Comparison of ENCODE assay signal across 1 cellular context in the genomic region with DNA sequence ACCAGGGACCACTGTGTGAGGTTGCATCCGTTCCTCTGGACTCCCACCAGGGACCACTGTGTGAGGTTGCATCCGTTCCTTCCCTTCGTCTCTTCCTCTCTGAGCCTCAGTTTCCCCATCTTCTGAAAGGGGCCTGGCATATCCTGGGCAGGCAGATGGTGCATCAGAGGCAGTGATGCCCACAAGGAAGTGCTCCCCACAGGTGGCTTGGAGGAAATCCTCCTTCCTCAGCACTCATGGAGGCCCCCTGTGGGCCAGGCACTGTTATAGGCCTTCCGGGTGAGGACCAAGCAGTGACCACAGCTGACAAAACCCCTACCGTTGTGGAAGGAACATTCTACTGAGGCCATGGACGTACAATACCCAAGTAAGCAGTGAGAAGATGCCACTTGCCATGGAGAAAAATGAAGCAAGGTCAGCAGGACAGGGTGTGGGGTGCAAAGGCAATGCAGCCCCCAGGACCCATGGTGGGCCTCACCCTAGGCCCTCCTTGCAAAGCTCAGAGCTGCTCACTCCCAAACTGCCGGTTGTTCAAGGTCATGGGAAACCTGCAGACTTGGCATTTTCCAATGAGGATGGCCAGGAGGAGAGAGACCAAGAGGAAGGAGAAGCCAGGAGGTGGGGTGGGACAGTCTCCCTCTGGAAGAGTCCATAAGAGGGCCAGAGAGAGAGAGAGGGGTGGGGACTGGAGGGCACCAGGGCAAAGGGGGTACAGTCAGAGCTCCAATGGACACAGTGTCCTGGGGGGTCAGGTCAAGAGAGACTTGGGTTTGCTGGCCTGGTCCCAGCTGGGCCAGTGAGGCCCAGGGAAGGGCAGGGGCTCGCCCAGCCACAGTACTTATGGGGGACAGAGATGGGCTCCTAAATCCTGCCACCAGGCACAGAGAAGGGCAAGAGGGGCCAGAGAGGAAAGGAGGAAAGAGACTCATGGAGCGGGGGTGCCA.
A peak's percentile ranks its signal among the peaks of the same experiment; 100 is the strongest.
TF ChIP-seq lines count a peak whose summit lies in the region.

No MANE protein-coding gene starts in this region.

TF ChIP-seq in HepG2, 621 proteins besides CTCF, POLR2A, EP300 and RAD21 (continues in another document):
- TF ChIP-seq ZNF263 (CRISPR knock-in tag; IDR thresholded peaks at IDR 0.05) (peak; percentile 100), ZNF543 (CRISPR knock-in tag; IDR thresholded peaks at IDR 0.05) (no peak; the same call in 1 of the 2 replicates), ZNF615 (CRISPR knock-in tag; IDR thresholded peaks at IDR 0.05; ENCODE audit: borderline replicate concordance) (no peak), ZNF768 (CRISPR knock-in tag; IDR thresholded peaks at IDR 0.05) (no peak), BORCS8-MEF2B (CRISPR knock-in tag; IDR thresholded peaks at IDR 0.05) (0 out of 2 replicates have a peak, but pooled peaks have one; percentile 53), TBX2 (CRISPR knock-in tag; IDR thresholded peaks at IDR 0.05; ENCODE audit: borderline replicate concordance) (peak; percentile 44; the same call in 1 of the 2 replicates), MED1 (CRISPR knock-in tag; IDR thresholded peaks at IDR 0.05) (peak; percentile 43; the same call in 1 of the 2 replicates), THAP11 (CRISPR knock-in tag; IDR thresholded peaks at IDR 0.05) (no peak), SRY (CRISPR knock-in tag; IDR thresholded peaks at IDR 0.05) (peak; percentile 2; the same call in 1 of the 2 replicates), SOX5 (CRISPR knock-in tag; IDR thresholded peaks at IDR 0.05; ENCODE audit: borderline replicate concordance) (peak; percentile 7), KDM6A (CRISPR knock-in tag; IDR thresholded peaks at IDR 0.05; ENCODE audit: low read depth) (no peak), ZNF101 (CRISPR knock-in tag; IDR thresholded peaks at IDR 0.05; ENCODE audit: borderline replicate concordance, low read depth) (no peak), ZNF121 (CRISPR knock-in tag; IDR thresholded peaks at IDR 0.05) (0 out of 2 replicates have a peak, but pooled peaks have one; percentile 10), GATAD2A (CRISPR knock-in tag; IDR thresholded peaks at IDR 0.05) (no peak), ZNF331 (CRISPR knock-in tag; IDR thresholded peaks at IDR 0.05) (peak; percentile 28; the same call in 1 of the 2 replicates), NFYB (CRISPR knock-in tag; IDR thresholded peaks at IDR 0.05) (no peak), PHF20 (CRISPR knock-in tag; IDR thresholded peaks at IDR 0.05) (no peak)
- TF ChIP-seq, protein P1, sequence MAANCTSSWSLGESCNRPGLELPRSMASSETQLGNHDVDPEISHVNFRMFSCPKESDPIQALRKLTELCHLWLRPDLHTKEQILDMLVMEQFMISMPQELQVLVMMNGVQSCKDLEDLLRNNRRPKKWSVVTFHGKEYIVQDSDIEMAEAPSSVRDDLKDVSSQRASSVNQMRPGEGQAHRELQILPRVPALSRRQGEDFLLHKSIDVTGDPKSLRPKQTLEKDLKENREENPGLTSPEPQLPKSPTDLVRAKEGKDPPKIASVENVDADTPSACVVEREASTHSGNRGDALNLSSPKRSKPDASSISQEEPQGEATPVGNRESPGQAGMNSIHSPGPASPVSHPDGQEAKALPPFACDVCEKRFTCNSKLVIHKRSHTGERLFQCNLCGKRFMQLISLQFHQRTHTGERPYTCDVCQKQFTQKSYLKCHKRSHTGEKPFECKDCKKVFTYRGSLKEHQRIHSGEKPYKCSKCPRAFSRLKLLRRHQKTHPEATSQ (CRISPR knock-in tag; IDR thresholded peaks at IDR 0.05; ENCODE audit: borderline replicate concordance), result 0 out of 2 replicates have a peak, but pooled peaks have one; percentile 27
- TF ChIP-seq, protein P2, sequence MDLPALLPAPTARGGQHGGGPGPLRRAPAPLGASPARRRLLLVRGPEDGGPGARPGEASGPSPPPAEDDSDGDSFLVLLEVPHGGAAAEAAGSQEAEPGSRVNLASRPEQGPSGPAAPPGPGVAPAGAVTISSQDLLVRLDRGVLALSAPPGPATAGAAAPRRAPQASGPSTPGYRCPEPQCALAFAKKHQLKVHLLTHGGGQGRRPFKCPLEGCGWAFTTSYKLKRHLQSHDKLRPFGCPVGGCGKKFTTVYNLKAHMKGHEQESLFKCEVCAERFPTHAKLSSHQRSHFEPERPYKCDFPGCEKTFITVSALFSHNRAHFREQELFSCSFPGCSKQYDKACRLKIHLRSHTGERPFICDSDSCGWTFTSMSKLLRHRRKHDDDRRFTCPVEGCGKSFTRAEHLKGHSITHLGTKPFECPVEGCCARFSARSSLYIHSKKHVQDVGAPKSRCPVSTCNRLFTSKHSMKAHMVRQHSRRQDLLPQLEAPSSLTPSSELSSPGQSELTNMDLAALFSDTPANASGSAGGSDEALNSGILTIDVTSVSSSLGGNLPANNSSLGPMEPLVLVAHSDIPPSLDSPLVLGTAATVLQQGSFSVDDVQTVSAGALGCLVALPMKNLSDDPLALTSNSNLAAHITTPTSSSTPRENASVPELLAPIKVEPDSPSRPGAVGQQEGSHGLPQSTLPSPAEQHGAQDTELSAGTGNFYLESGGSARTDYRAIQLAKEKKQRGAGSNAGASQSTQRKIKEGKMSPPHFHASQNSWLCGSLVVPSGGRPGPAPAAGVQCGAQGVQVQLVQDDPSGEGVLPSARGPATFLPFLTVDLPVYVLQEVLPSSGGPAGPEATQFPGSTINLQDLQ (CRISPR knock-in tag; IDR thresholded peaks at IDR 0.05), result no peak
- TF ChIP-seq, protein P3, sequence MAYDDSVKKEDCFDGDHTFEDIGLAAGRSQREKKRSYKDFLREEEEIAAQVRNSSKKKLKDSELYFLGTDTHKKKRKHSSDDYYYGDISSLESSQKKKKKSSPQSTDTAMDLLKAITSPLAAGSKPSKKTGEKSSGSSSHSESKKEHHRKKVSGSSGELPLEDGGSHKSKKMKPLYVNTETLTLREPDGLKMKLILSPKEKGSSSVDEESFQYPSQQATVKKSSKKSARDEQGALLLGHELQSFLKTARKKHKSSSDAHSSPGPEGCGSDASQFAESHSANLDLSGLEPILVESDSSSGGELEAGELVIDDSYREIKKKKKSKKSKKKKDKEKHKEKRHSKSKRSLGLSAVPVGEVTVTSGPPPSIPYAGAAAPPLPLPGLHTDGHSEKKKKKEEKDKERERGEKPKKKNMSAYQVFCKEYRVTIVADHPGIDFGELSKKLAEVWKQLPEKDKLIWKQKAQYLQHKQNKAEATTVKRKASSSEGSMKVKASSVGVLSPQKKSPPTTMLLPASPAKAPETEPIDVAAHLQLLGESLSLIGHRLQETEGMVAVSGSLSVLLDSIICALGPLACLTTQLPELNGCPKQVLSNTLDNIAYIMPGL (CRISPR knock-in tag; IDR thresholded peaks at IDR 0.05; ENCODE audit: borderline replicate concordance in 1 of 2, low read depth in 1 of 2), result peak; percentile 21 to 65; a peak in 3 of 4 replicates
- TF ChIP-seq, protein P4, sequence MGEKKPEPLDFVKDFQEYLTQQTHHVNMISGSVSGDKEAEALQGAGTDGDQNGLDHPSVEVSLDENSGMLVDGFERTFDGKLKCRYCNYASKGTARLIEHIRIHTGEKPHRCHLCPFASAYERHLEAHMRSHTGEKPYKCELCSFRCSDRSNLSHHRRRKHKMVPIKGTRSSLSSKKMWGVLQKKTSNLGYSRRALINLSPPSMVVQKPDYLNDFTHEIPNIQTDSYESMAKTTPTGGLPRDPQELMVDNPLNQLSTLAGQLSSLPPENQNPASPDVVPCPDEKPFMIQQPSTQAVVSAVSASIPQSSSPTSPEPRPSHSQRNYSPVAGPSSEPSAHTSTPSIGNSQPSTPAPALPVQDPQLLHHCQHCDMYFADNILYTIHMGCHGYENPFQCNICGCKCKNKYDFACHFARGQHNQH (CRISPR knock-in tag; IDR thresholded peaks at IDR 0.05), result 0 out of 2 replicates have a peak, but pooled peaks have one; percentile 38
- TF ChIP-seq, protein P5, sequence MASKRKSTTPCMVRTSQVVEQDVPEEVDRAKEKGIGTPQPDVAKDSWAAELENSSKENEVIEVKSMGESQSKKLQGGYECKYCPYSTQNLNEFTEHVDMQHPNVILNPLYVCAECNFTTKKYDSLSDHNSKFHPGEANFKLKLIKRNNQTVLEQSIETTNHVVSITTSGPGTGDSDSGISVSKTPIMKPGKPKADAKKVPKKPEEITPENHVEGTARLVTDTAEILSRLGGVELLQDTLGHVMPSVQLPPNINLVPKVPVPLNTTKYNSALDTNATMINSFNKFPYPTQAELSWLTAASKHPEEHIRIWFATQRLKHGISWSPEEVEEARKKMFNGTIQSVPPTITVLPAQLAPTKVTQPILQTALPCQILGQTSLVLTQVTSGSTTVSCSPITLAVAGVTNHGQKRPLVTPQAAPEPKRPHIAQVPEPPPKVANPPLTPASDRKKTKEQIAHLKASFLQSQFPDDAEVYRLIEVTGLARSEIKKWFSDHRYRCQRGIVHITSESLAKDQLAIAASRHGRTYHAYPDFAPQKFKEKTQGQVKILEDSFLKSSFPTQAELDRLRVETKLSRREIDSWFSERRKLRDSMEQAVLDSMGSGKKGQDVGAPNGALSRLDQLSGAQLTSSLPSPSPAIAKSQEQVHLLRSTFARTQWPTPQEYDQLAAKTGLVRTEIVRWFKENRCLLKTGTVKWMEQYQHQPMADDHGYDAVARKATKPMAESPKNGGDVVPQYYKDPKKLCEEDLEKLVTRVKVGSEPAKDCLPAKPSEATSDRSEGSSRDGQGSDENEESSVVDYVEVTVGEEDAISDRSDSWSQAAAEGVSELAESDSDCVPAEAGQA (IDR thresholded peaks at IDR 0.05; ENCODE audit: low read depth), result peak; percentile 33
- TF ChIP-seq, protein P5 (CRISPR knock-in tag; IDR thresholded peaks at IDR 0.05; ENCODE audit: borderline replicate concordance), result no peak
- TF ChIP-seq, protein P6, sequence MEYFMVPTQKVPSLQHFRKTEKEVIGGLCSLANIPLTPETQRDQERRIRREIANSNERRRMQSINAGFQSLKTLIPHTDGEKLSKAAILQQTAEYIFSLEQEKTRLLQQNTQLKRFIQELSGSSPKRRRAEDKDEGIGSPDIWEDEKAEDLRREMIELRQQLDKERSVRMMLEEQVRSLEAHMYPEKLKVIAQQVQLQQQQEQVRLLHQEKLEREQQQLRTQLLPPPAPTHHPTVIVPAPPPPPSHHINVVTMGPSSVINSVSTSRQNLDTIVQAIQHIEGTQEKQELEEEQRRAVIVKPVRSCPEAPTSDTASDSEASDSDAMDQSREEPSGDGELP (IDR thresholded peaks at IDR 0.05; ENCODE audit: borderline replicate concordance, low read depth), result peak; percentile 66; the same call in 1 of the 2 replicates
- TF ChIP-seq, protein P7, sequence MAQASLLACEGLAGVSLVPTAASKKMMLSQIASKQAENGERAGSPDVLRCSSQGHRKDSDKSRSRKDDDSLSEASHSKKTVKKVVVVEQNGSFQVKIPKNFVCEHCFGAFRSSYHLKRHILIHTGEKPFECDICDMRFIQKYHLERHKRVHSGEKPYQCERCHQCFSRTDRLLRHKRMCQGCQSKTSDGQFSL (CRISPR knock-in tag; IDR thresholded peaks at IDR 0.05), result peak; percentile 28; the same call in 1 of the 2 replicates
- TF ChIP-seq, protein P8, sequence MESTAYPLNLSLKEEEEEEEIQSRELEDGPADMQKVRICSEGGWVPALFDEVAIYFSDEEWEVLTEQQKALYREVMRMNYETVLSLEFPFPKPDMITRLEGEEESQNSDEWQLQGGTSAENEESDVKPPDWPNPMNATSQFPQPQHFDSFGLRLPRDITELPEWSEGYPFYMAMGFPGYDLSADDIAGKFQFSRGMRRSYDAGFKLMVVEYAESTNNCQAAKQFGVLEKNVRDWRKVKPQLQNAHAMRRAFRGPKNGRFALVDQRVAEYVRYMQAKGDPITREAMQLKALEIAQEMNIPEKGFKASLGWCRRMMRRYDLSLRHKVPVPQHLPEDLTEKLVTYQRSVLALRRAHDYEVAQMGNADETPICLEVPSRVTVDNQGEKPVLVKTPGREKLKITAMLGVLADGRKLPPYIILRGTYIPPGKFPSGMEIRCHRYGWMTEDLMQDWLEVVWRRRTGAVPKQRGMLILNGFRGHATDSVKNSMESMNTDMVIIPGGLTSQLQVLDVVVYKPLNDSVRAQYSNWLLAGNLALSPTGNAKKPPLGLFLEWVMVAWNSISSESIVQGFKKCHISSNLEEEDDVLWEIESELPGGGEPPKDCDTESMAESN (CRISPR knock-in tag; conservative IDR thresholded peaks at IDR 0.05), result no peak
- TF ChIP-seq, protein P9, sequence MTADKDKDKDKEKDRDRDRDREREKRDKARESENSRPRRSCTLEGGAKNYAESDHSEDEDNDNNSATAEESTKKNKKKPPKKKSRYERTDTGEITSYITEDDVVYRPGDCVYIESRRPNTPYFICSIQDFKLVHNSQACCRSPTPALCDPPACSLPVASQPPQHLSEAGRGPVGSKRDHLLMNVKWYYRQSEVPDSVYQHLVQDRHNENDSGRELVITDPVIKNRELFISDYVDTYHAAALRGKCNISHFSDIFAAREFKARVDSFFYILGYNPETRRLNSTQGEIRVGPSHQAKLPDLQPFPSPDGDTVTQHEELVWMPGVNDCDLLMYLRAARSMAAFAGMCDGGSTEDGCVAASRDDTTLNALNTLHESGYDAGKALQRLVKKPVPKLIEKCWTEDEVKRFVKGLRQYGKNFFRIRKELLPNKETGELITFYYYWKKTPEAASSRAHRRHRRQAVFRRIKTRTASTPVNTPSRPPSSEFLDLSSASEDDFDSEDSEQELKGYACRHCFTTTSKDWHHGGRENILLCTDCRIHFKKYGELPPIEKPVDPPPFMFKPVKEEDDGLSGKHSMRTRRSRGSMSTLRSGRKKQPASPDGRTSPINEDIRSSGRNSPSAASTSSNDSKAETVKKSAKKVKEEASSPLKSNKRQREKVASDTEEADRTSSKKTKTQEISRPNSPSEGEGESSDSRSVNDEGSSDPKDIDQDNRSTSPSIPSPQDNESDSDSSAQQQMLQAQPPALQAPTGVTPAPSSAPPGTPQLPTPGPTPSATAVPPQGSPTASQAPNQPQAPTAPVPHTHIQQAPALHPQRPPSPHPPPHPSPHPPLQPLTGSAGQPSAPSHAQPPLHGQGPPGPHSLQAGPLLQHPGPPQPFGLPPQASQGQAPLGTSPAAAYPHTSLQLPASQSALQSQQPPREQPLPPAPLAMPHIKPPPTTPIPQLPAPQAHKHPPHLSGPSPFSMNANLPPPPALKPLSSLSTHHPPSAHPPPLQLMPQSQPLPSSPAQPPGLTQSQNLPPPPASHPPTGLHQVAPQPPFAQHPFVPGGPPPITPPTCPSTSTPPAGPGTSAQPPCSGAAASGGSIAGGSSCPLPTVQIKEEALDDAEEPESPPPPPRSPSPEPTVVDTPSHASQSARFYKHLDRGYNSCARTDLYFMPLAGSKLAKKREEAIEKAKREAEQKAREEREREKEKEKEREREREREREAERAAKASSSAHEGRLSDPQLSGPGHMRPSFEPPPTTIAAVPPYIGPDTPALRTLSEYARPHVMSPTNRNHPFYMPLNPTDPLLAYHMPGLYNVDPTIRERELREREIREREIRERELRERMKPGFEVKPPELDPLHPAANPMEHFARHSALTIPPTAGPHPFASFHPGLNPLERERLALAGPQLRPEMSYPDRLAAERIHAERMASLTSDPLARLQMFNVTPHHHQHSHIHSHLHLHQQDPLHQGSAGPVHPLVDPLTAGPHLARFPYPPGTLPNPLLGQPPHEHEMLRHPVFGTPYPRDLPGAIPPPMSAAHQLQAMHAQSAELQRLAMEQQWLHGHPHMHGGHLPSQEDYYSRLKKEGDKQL (CRISPR knock-in tag; IDR thresholded peaks at IDR 0.05; ENCODE audit: low read depth), result no peak
